ENCODE assay signal across 8 cellular contexts in genomic region chr1:39799770-39800470, GRCh38. TPM values are rescaled to one million over a fixed set of nuclear protein-coding genes. Genes with fewer than 3 reads are reported as not detected.
DNase-seq lines count a peak whose midpoint lies in the region; ATAC-seq and TF ChIP-seq lines count a peak whose summit lies in the region.

No MANE protein-coding gene starts in this region.

- H3K36me3 ChIP-seq in thoracic aorta: no peaks in the 10 kb centered on the region

- no peaks in the 10 kb centered on the region for H3K9me3 ChIP-seq in thoracic aorta

- H3K4me1 ChIP-seq in thoracic aorta (ENCODE audit: control insufficient read depth in 1 of 2, low read depth in 2 of 2): peaks cover 0 to 4% of the 10 kb centered on the region in 2 donors

- ATAC-seq in GM21360 (IDR thresholded peaks at IDR 0.05; ENCODE audit: unreplicated experiment): peak; percentile 44
- ATAC-seq in thoracic aorta (ENCODE audit: insufficient number of reproducible peaks, low FRiP score, low read depth): no peak

- H3K27me3 ChIP-seq in HL-60 (ENCODE audit: insufficient read depth, poor library complexity, severe bottlenecking) (no peaks in the 10 kb centered on the region), thoracic aorta (replicated peaks; ENCODE audit: insufficient read depth) (no peaks in the 10 kb centered on the region)

- H3K27ac ChIP-seq in HL-60 (replicated peaks) (no peak overlapping the region; the same call in 1 of the 2 replicates), thoracic aorta (no peak overlapping the region)

- no peak overlapping the region; the same call in 1 of the 2 replicates for H3K4me3 ChIP-seq in HL-60 (replicated peaks; ENCODE audit: insufficient read depth, low read length)
- peak overlapping the region; percentile 16 for H3K4me3 ChIP-seq in thoracic aorta

- DNase-seq in D341Med (ENCODE audit: low spot score) (peak; percentile 83), HL-60 (ENCODE audit: low read depth in 1 of 2, low spot score in 1 of 2) (peak in 1 of 2 experiments; percentile 18), RKO (ENCODE audit: low spot score) (peak; percentile 96), fibroblast of the conjunctiva (ENCODE audit: low read depth) (peak; percentile 21), nucleus accumbens (lab: John Stamatoyannopoulos, UW) (peak in 49 of 56 donors; percentile 15 to 85 (median 59)), thoracic aorta (ENCODE audit: low spot score) (no peak)
- DNase-seq in activated T-helper 1 cell treated with anti-CD3 and anti-CD28 coated beads, Interleukin-2, amount 50 U/mL, for 16 hours (ENCODE audit: low read depth in 1 of 2, low spot score in 1 of 2): peak; percentile 46 to 50

- peak; percentile 38 for TF ChIP-seq CTCF in HL-60 (IDR thresholded peaks at IDR 0.05; ENCODE audit: insufficient read depth, low read length)
- peak; percentile 78 for TF ChIP-seq CTCF in thoracic aorta (IDR thresholded peaks at IDR 0.05)

RNA-seq across cellular contexts. Expression of gene BMP8B, which starts 11.3 kb away (rescaled TPM):
- 1 to 10 TPM in 1 of 2 donors, under 1 TPM in 1; 0.27 to 2.5 TPM for total RNA-seq in thoracic aorta

RNA-seq across cellular contexts. Expression of gene OXCT2, which starts 28.8 kb away (rescaled TPM):
- 1 to 10 TPM; 3.4 to 4.1 TPM for total RNA-seq in thoracic aorta
